8 cellular contexts compared by ENCODE assay signal in genomic region chr16:75566040-75566888, GRCh38. TPM values are rescaled to one million over a fixed set of nuclear protein-coding genes. Genes with fewer than 3 reads are reported as not detected.
A peak's percentile ranks its signal among the peaks of the same experiment; 100 is the strongest.
DNase-seq lines count a peak whose midpoint lies in the region; ATAC-seq and TF ChIP-seq lines count a peak whose summit lies in the region.

A gene with protein sequence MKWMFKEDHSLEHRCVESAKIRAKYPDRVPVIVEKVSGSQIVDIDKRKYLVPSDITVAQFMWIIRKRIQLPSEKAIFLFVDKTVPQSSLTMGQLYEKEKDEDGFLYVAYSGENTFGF (plus strand): TSS chr16:75566379. CDS start chr16:75566487, 108 bp downstream.

- peak within 1 kb of the TSS; percentile 80 to 89 for H3K9ac ChIP-seq in colonic mucosa (ENCODE audit: low read depth in 2 of 2, low read length in 2 of 2)

- peak within 1 kb of the TSS; percentile 90 for H3K4me3 Mint-ChIP-seq in activated CD4-positive, alpha-beta T cell treated with anti-CD3 and anti-CD28 coated beads, Interleukin-2, amount 10 ng/mL, durations not matched to agents 24 days and 14 days

- intact Hi-C loops in activated CD4-positive, alpha-beta T cell treated with anti-CD3 and anti-CD28 coated beads, Interleukin-2, amount 10 ng/mL, durations not matched to agents 24 days and 14 days (cut with micrococcal nuclease): loop anchor here (1.0 kb wide), 4 partner anchors 10 to 133 kb away; partner anchors contain the start of genes ADAT1, CFDP1, KARS1 and TERF2IP
- intact Hi-C loops in colonic mucosa (cut with DNase I): no loop called here
- intact Hi-C loops in left colon (cut with DNase I, micrococcal nuclease): loop anchor here in 1 of 2 donors (5.0 kb wide), 1 partner anchor 56 kb away; the partner anchor contains the start of gene ADAT1

- ATAC-seq in HG03439 (IDR thresholded peaks at IDR 0.05; ENCODE audit: unreplicated experiment) (peak; percentile 67), left colon (peak; percentile 83)

- peak within 1 kb of the TSS; percentile 76 for H3K27ac ChIP-seq in colonic mucosa

- peaks cover 14% of the 10 kb centered on the region for H3K27me3 Mint-ChIP-seq in activated CD4-positive, alpha-beta T cell treated with anti-CD3 and anti-CD28 coated beads, Interleukin-2, amount 10 ng/mL, durations not matched to agents 24 days and 14 days

- peak within 1 kb of the TSS; percentile 87 for H3K27ac Mint-ChIP-seq in activated CD4-positive, alpha-beta T cell treated with anti-CD3 and anti-CD28 coated beads, Interleukin-2, amount 10 ng/mL, durations not matched to agents 24 days and 14 days

- peak within 1 kb of the TSS; percentile 97 for H3K4me3 ChIP-seq in colonic mucosa

- DNase-seq in AML-193 (lab: John Stamatoyannopoulos, UW): peak; percentile 63 to 75
- peak; percentile 78 for DNase-seq in GM19238 (ENCODE audit: insufficient read length, low spot score)
- DNase-seq in NCI-H524 treated with DMSO at 0.1 percent for 48 hours (lab: John Stamatoyannopoulos, UW): peak; percentile 25
- DNase-seq in activated CD4-positive, alpha-beta T cell treated with anti-CD3 and anti-CD28 coated beads, Interleukin-2, amount 10 ng/mL, durations not matched to agents 24 days and 14 days: peak; percentile 98
- peak; percentile 88 for DNase-seq in colonic mucosa
- DNase-seq in left colon: peak; percentile 73 to 92
- DNase-seq in stimulated activated CD4-positive, alpha-beta T cell treated with anti-CD3 and anti-CD28 coated beads, Interleukin-1b, Interleukin-23, amount 100 ng/mL, for 4 hours (ENCODE audit: low read depth in 2 of 2): peak; percentile 88 to 95

- no peak for TF ChIP-seq CTCF in colonic mucosa (IDR thresholded peaks at IDR 0.05)

- no peaks in the 10 kb centered on the region for H3K27me3 ChIP-seq in colonic mucosa

- no peaks in the 10 kb centered on the region for H3K9me3 Mint-ChIP-seq in activated CD4-positive, alpha-beta T cell treated with anti-CD3 and anti-CD28 coated beads, Interleukin-2, amount 10 ng/mL, durations not matched to agents 24 days and 14 days

- peaks cover 8% of the 10 kb centered on the region for H3K36me3 ChIP-seq in colonic mucosa

- H3K9me3 ChIP-seq in colonic mucosa: no peaks in the 10 kb centered on the region

- peaks cover 28% of the 10 kb centered on the region for H3K4me1 Mint-ChIP-seq in activated CD4-positive, alpha-beta T cell treated with anti-CD3 and anti-CD28 coated beads, Interleukin-2, amount 10 ng/mL, durations not matched to agents 24 days and 14 days

- peaks cover 19% of the 10 kb centered on the region for H3K36me3 Mint-ChIP-seq in activated CD4-positive, alpha-beta T cell treated with anti-CD3 and anti-CD28 coated beads, Interleukin-2, amount 10 ng/mL, durations not matched to agents 24 days and 14 days (ENCODE audit: low read depth)

- H3K4me1 ChIP-seq in colonic mucosa: peaks cover 11% of the 10 kb centered on the region

RNA-seq across cellular contexts. Expression of the gene that starts here (rescaled TPM):
- total RNA-seq in activated CD4-positive, alpha-beta T cell treated with anti-CD3 and anti-CD28 coated beads, Interleukin-2, amount 10 ng/mL, durations not matched to agents 24 days and 14 days: 69.9 and 70.4 TPM in 2 replicates
- total RNA-seq in colonic mucosa: 100 to 1,000 TPM in 1 of 2 donors, 10 to 100 TPM in 1; 73.5 to 111 TPM
- total RNA-seq in left colon: 100 to 1,000 TPM in 1 of 2 donors, 10 to 100 TPM in 1; 91.1 to 110 TPM

Comparison
In these comparisons a context has a peak if more than half of its experiments do, and no peak if none do; other contexts are left out.
1. Peak in every context shown above with its lines: DNase-seq, ATAC-seq, H3K4me3 ChIP-seq and H3K27ac ChIP-seq.
2. DNase-seq: peak in every context shown above with its lines; median percentile 98 in activated CD4-positive, alpha-beta T cell treated with anti-CD3 and anti-CD28 coated beads, Interleukin-2, amount 10 ng/mL, durations not matched to agents 24 days and 14 days; 92 in stimulated activated CD4-positive, alpha-beta T cell treated with anti-CD3 and anti-CD28 coated beads, Interleukin-1b, Interleukin-23, amount 100 ng/mL, for 4 hours; 88 in colonic mucosa; 82 in left colon; 78 in GM19238; 69 in AML-193; 25 in NCI-H524 treated with DMSO at 0.1 percent for 48 hours.